In genomic region chr3:193297421-193297820, GRCh38 we compare ENCODE assay signal across 29 cellular contexts. TPM values are rescaled to one million over a fixed set of nuclear protein-coding genes. Genes with fewer than 3 reads are reported as not detected.
DNase-seq lines count a peak whose midpoint lies in the region; ATAC-seq and TF ChIP-seq lines count a peak whose summit lies in the region.
"Had no signal": no experiment of that assay in that cellular context is flagged by ENCODE, and none has a peak within 500 bp of the region (broad histone marks: within the 10 kb centered on the region; RNA-seq: fewer than 3 reads in every experiment).

No MANE protein-coding gene starts in this region.

- TF ChIP-seq POLR2A in gastrocnemius medialis (IDR thresholded peaks at IDR 0.05): no peak

- no peak overlapping the region for H3K27ac ChIP-seq in gastrocnemius medialis
- H3K27ac ChIP-seq: epithelial cell of prostate, parathyroid adenoma, SJSA1 had no signal

- in situ Hi-C loops in astrocyte of the spinal cord (cut with HindIII; ENCODE audit: low sequenced_read_pairs): no loop called here
- in situ Hi-C loops in gastrocnemius medialis (cut with MboI; ENCODE audit: low sequenced_read_pairs in 4 of 4): no loop called here

- ATAC-seq in activated CD8-positive, alpha-beta memory T cell treated with anti-CD3 and anti-CD28 coated beads, Interleukin-2, amount 10 ng/mL, durations not matched to agents 7 days and 5 days: peak; percentile 57
- ATAC-seq in GM19467 (IDR thresholded peaks at IDR 0.05; ENCODE audit: unreplicated experiment) (no peak), gastrocnemius medialis (no peak)
- ATAC-seq: HCT116; natural killer cell; stimulated activated naive CD8-positive, alpha-beta T cell treated with anti-CD3 and anti-CD28 coated beads, Interleukin-15, Interleukin-2, amounts not matched to agents 100 U/mL and 50 U/mL, for 24 hours had no signal

- H3K27me3 Mint-ChIP-seq in activated CD8-positive, alpha-beta memory T cell treated with anti-CD3 and anti-CD28 coated beads, Interleukin-2, amount 10 ng/mL, durations not matched to agents 7 days and 5 days: peaks cover 4% of the 10 kb centered on the region

- H3K4me3 Mint-ChIP-seq in activated CD8-positive, alpha-beta memory T cell treated with anti-CD3 and anti-CD28 coated beads, Interleukin-2, amount 10 ng/mL, durations not matched to agents 7 days and 5 days: no peak overlapping the region
- H3K4me3 Mint-ChIP-seq: activated naive CD8-positive, alpha-beta T cell; activated T-helper 1 cell treated with anti-CD3 and anti-CD28 coated beads, Interleukin-12 subunit alpha, Interleukin-12 subunit beta, Interleukin-2, Interleukin-4 antibody, amounts not matched to agents 30 ng/mL and 10 ng/mL and 1 ng/mL, durations not matched to agents 14 hours and 24 hours and 36 hours; natural killer cell had no signal

- intact Hi-C loops in gastrocnemius medialis (cut with DNase I; ENCODE audit: low total_unique reads): no loop called here
- intact Hi-C loops in cardiac septum (cut with DNase I): no loop called here

- no peak for DNase-seq in activated CD8-positive, alpha-beta memory T cell treated with anti-CD3 and anti-CD28 coated beads, Interleukin-2, amount 10 ng/mL, durations not matched to agents 7 days and 5 days
- DNase-seq in activated CD8-positive, alpha-beta memory T cell treated with anti-CD3 and anti-CD28 coated beads, Interleukin-2, amount 50 U/mL, for 4 hours: no peak
- DNase-seq in HT1080 (ENCODE audit: low read depth): peak; percentile 98
- DNase-seq in astrocyte of the spinal cord (ENCODE audit: low read depth, low spot score): peak; percentile 86
- DNase-seq in gastrocnemius medialis: no peak
- DNase-seq in cardiac septum (ENCODE audit: low spot score): no peak
- DNase-seq in NCI-H510A treated with DMSO at 0.1 percent for 48 hours (lab: John Stamatoyannopoulos, UW): no peak
- DNase-seq: activated CD4-positive, CD25-positive, alpha-beta regulatory T cell; activated CD8-positive, alpha-beta memory T cell treated with anti-CD3 and anti-CD28 coated beads for 24 hours; BE2C; COR-L47; dermis blood vessel endothelial cell; foreskin fibroblast; Kasumi-1; mesenchymal stem cell; natural killer cell; NCI-H1417; NCI-H2171; NCI-H774; stimulated activated CD4-positive, alpha-beta T cell treated with anti-CD3 and anti-CD28 coated beads, Interleukin-1b, Interleukin-23, amount 100 ng/mL, for 48 hours; stimulated activated naive CD8-positive, alpha-beta T cell treated with anti-CD3 and anti-CD28 coated beads, Interleukin-15, Interleukin-2, amounts not matched to agents 100 U/mL and 50 U/mL, for 24 hours had no signal

- H3K4me3 ChIP-seq in astrocyte of the spinal cord (ENCODE audit: low read depth, low read length): no peak overlapping the region
- H3K4me3 ChIP-seq in gastrocnemius medialis: no peak overlapping the region
- H3K4me3 ChIP-seq: SJSA1 had no signal

- TF ChIP-seq CTCF in astrocyte of the spinal cord (IDR thresholded peaks at IDR 0.05; ENCODE audit: low read depth, low read length) (no peak), gastrocnemius medialis (IDR thresholded peaks at IDR 0.05 in 4 of 5, conservative IDR thresholded peaks at IDR 0.05 in 1 of 5) (no peak)

- H3K36me3 Mint-ChIP-seq in activated CD8-positive, alpha-beta memory T cell treated with anti-CD3 and anti-CD28 coated beads, Interleukin-2, amount 10 ng/mL, durations not matched to agents 7 days and 5 days: no peaks in the 10 kb centered on the region
- H3K36me3 Mint-ChIP-seq: activated naive CD8-positive, alpha-beta T cell; natural killer cell had no signal

- H3K4me1 Mint-ChIP-seq in activated CD8-positive, alpha-beta memory T cell treated with anti-CD3 and anti-CD28 coated beads, Interleukin-2, amount 10 ng/mL, durations not matched to agents 7 days and 5 days: peaks cover 14% of the 10 kb centered on the region
- H3K4me1 Mint-ChIP-seq: natural killer cell had no signal

- H3K36me3 ChIP-seq in gastrocnemius medialis: no peaks in the 10 kb centered on the region
- H3K36me3 ChIP-seq: BE2C, SJSA1 had no signal

- CTCF ChIA-PET in activated CD8-positive, alpha-beta memory T cell treated with anti-CD3 and anti-CD28 coated beads, Interleukin-2, amount 10 ng/mL, durations not matched to agents 7 days and 5 days (lab: Charles Lee): no interaction called here

- no peaks in the 10 kb centered on the region for H3K9me3 Mint-ChIP-seq in activated CD8-positive, alpha-beta memory T cell treated with anti-CD3 and anti-CD28 coated beads, Interleukin-2, amount 10 ng/mL, durations not matched to agents 7 days and 5 days (ENCODE audit: low read depth)

- H3K9me3 ChIP-seq in gastrocnemius medialis: no peaks in the 10 kb centered on the region
- H3K9me3 ChIP-seq: BE2C, SJSA1 had no signal

- peaks cover 0 to 4% of the 10 kb centered on the region in 2 donors for H3K4me1 ChIP-seq in gastrocnemius medialis
- H3K4me1 ChIP-seq: BE2C had no signal

- H3K27ac Mint-ChIP-seq in activated CD8-positive, alpha-beta memory T cell treated with anti-CD3 and anti-CD28 coated beads, Interleukin-2, amount 10 ng/mL, durations not matched to agents 7 days and 5 days: no peak overlapping the region
- H3K27ac Mint-ChIP-seq: activated naive CD8-positive, alpha-beta T cell; activated T-helper 1 cell treated with anti-CD3 and anti-CD28 coated beads, Interleukin-12 subunit alpha, Interleukin-12 subunit beta, Interleukin-2, Interleukin-4 antibody, amounts not matched to agents 30 ng/mL and 10 ng/mL and 1 ng/mL, durations not matched to agents 14 hours and 24 hours and 36 hours; natural killer cell had no signal

- H3K27me3 ChIP-seq in gastrocnemius medialis: no peaks in the 10 kb centered on the region
- H3K27me3 ChIP-seq: BE2C, SJSA1 had no signal

RNA-seq across cellular contexts. Expression of gene PLAAT1, which starts 56.4 kb away (rescaled TPM):
- total RNA-seq in activated CD8-positive, alpha-beta memory T cell treated with anti-CD3 and anti-CD28 coated beads, Interleukin-2, amount 10 ng/mL, durations not matched to agents 7 days and 5 days: not detected
- total RNA-seq in HT1080 (2014; rRNA removed; shearing (Covaris generic)): 8.1 and 9.3 TPM in 2 replicates
- polyA plus RNA-seq in HT1080 (2015; cell fraction: cytosol; rRNA removed): 3.0 and 3.8 TPM in 2 replicates
- polyA plus RNA-seq in HT1080 (2015; cell fraction: nucleus; rRNA removed): 0.84 and 1.8 TPM in 2 replicates
- total RNA-seq in gastrocnemius medialis (10 to 100 TPM in 3 of 4 donors, 1 to 10 TPM in 1; 6.8 to 25.0 (median 18.8) TPM), cardiac septum (9.2 TPM)
- total RNA-seq: activated T-helper 1 cell treated with anti-CD3 and anti-CD28 coated beads, Interleukin-12 subunit alpha, Interleukin-12 subunit beta, Interleukin-2, Interleukin-4 antibody, amounts not matched to agents 30 ng/mL and 10 ng/mL and 1 ng/mL, durations not matched to agents 14 hours and 24 hours and 36 hours; dermis blood vessel endothelial cell; natural killer cell; T-helper 2 cell treated with Interferon-gamma antibody and Interleukin-4, amounts not matched to agents 100 ng/mL and 5 ng/mL, for 36 hours had no signal

Comparison
In these comparisons a context has a peak if more than half of its experiments do, and no peak if none do; other contexts are left out.
1. DNase-seq: peak in HT1080 (single experiment) and astrocyte of the spinal cord (single experiment); none in activated CD8-positive, alpha-beta memory T cell treated with anti-CD3 and anti-CD28 coated beads, Interleukin-2, amount 10 ng/mL, durations not matched to agents 7 days and 5 days (single experiment), activated CD8-positive, alpha-beta memory T cell treated with anti-CD3 and anti-CD28 coated beads, Interleukin-2, amount 50 U/mL, for 4 hours (single experiment), gastrocnemius medialis (0 of 2), cardiac septum (single experiment) and NCI-H510A treated with DMSO at 0.1 percent for 48 hours (single experiment).